In the genomic region with DNA sequence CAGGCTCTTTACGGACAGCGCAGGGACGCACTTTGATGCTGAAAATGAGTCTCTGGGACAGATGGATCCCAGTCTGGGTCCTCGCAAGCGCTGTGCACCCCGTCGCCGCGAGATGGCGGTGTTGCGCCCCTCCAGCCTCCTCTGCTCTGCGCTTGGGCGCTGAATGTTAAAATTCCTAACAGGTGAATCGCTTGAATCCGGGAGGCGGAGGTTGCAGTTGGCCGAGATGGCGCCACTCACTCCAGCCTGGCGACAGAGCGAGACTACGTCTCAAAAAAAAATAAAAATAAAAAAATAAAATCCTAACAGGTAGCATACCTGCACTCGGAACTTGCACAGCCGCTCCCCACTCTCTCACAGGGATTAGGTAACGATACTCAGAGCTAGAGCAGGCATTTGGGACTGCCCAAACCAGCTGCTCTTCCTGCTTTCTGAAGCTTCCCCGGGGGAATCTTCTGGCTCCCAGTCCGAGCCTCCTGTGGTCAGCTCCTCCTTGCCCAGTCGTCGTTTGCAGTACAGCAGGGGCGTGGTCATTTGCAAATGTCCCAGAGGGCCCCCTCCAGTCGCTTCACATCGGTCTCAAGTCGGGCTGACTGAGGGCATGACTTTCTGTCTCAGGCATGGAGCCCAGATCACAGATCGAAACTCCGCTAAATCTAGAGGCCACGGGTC, we compare ENCODE assay signal across 8 cellular contexts. TPM values are rescaled to one million over a fixed set of nuclear protein-coding genes. Genes with fewer than 3 reads are reported as not detected.
A peak's percentile ranks its signal among the peaks of the same experiment; 100 is the strongest.
DNase-seq lines count a peak whose midpoint lies in the region; ATAC-seq, FAIRE-seq and TF ChIP-seq lines count a peak whose summit lies in the region.

No MANE protein-coding gene starts in this region.

- DNase-seq in DMS 273 treated with DMSO at 0.1 percent for 48 hours (lab: John Stamatoyannopoulos, UW) (peak; percentile 38), H4 (ENCODE audit: low spot score) (peak; percentile 61), NCI-H524 (lab: John Stamatoyannopoulos, UW) (peak; percentile 58 to 80), endothelial cell of umbilical vein (ENCODE audit: low read depth, low spot score) (peak; percentile 54), lung microvascular endothelial cell (ENCODE audit: low read depth in 2 of 2) (peak; percentile 56 to 72)
- DNase-seq in activated CD8-positive, alpha-beta memory T cell treated with anti-CD3 and anti-CD28 coated beads for 48 hours (ENCODE audit: low read depth in 2 of 3, low spot score in 2 of 3): peak; percentile 30 to 67 (median 60)
- peak; percentile 29 for DNase-seq in stimulated activated CD8-positive, alpha-beta memory T cell treated with anti-CD3 and anti-CD28 coated beads, Interleukin-12 subunit alpha, Interleukin-12 subunit beta, amount 100 ng/mL, for 4 hours (ENCODE audit: low read depth)

- H3K9ac ChIP-seq in endothelial cell of umbilical vein (replicated peaks; ENCODE audit: extremely low read depth, insufficient read depth, low read length): no peak overlapping the region

- H2AFZ ChIP-seq in endothelial cell of umbilical vein (ENCODE audit: low read depth, low read length): no peak overlapping the region

- no peak overlapping the region for H3K27ac ChIP-seq in endothelial cell of umbilical vein (ENCODE audit: insufficient read depth, low read depth, low read length)

- peak; percentile 84 for FAIRE-seq in endothelial cell of umbilical vein (lab: Jason Lieb, UNC)

- H3K9me1 ChIP-seq in endothelial cell of umbilical vein (replicated peaks; ENCODE audit: control insufficient read depth, extremely low read depth, insufficient read depth, low read length): no peaks in the 10 kb centered on the region

- no peaks in the 10 kb centered on the region for H3K36me3 ChIP-seq in endothelial cell of umbilical vein (ENCODE audit: control insufficient read depth in 2 of 2, extremely low read depth in 1 of 2, insufficient read depth in 2 of 2, low read length in 2 of 2)

- no peaks in the 10 kb centered on the region for H3K79me2 ChIP-seq in endothelial cell of umbilical vein (ENCODE audit: control insufficient read depth, insufficient read depth, low read length)

- no peak for TF ChIP-seq POLR2A in endothelial cell of umbilical vein (IDR thresholded peaks at IDR 0.05; ENCODE audit: low read depth, low read length)

- POLR2A ChIA-PET in endothelial cell of umbilical vein (lab: Charles Lee): no interaction called here

- no peaks in the 10 kb centered on the region for H4K20me1 ChIP-seq in endothelial cell of umbilical vein (replicated peaks; ENCODE audit: control insufficient read depth, extremely low read depth, insufficient read depth, low read length)

- no peak overlapping the region for H3K4me3 ChIP-seq in endothelial cell of umbilical vein (replicated peaks in 1 of 3; ENCODE audit: insufficient read depth in 1 of 3, low read depth in 1 of 3, low read length in 3 of 3)

- H3K9me3 ChIP-seq in endothelial cell of umbilical vein (replicated peaks; ENCODE audit: control insufficient read depth, insufficient read depth, low read length): no peaks in the 10 kb centered on the region

- BruUV-seq in endothelial cell of umbilical vein (replicated peaks; lab: Mats Ljungman, UMichigan): no TSS peak

- CTCF ChIA-PET in endothelial cell of umbilical vein (lab: Charles Lee): interaction anchor here (0.8 to 3.1 kb wide), 14 partner anchors 9 to 260 kb away, joined by 3 to 14 read pairs (median 4); partner anchors contain the start of genes OSGIN1 and TAF1C

- peak; percentile 98 for TF ChIP-seq CTCF in endothelial cell of umbilical vein (IDR thresholded peaks at IDR 0.05; ENCODE audit: extremely low read depth in 1 of 2, insufficient read depth in 1 of 2, low read depth in 1 of 2, low read length in 2 of 2)

- ATAC-seq in GM21515 (IDR thresholded peaks at IDR 0.05; ENCODE audit: unreplicated experiment): no peak

- peaks cover 3% of the 10 kb centered on the region for H3K4me1 ChIP-seq in endothelial cell of umbilical vein (ENCODE audit: control insufficient read depth, extremely low read depth, insufficient read depth, low read length)

- intact Hi-C loops in endothelial cell of umbilical vein (cut with micrococcal nuclease): loop anchor here (1.0 to 2.0 kb wide), 3 partner anchors 26 to 135 kb away; partner anchors contain the start of gene OSGIN1

- dilution Hi-C loops in endothelial cell of umbilical vein (cut with MboI; ENCODE audit: extremely low pct_ligation_motif_present, low sequenced_read_pairs): no loop called here

- H3K4me2 ChIP-seq in endothelial cell of umbilical vein (ENCODE audit: insufficient read depth, low read length): peak overlapping the region; percentile 15

- H3K27me3 ChIP-seq in endothelial cell of umbilical vein (ENCODE audit: control insufficient read depth in 2 of 2, insufficient read depth in 2 of 2, low read length in 2 of 2): no peaks in the 10 kb centered on the region

TF ChIP-seq in endothelial cell of umbilical vein, 7 proteins besides CTCF, POLR2A, EP300 and RAD21:
- TF ChIP-seq GATA2 (IDR thresholded peaks at IDR 0.05; ENCODE audit: insufficient read depth, insufficient read length, low read depth, low read length) (no peak), EZH2 (IDR thresholded peaks at IDR 0.05; ENCODE audit: borderline replicate concordance, low read depth, low read length, severe bottlenecking) (no peak), FOS (IDR thresholded peaks at IDR 0.05; ENCODE audit: borderline replicate concordance, insufficient read depth, low read length) (no peak), MYC (IDR thresholded peaks at IDR 0.05; ENCODE audit: low read depth, low read length) (no peak), POLR2AphosphoS5 (IDR thresholded peaks at IDR 0.05; ENCODE audit: insufficient read depth, low read depth, low read length) (no peak), JUN (IDR thresholded peaks at IDR 0.05; ENCODE audit: borderline replicate concordance, insufficient read depth, insufficient read length, low read depth) (no peak), MAX (IDR thresholded peaks at IDR 0.05; ENCODE audit: insufficient read depth, insufficient read length) (no peak)
TF ChIP-seq in endothelial cell of umbilical vein: peak in this region for 0.

RNA-seq across cellular contexts. Expression of gene OSGIN1, which starts 26.2 kb away (rescaled TPM):
- total RNA-seq in H4 (2014; rRNA removed; shearing (Covaris generic)): 26.1 and 27.3 TPM in 2 replicates
- total RNA-seq in endothelial cell of umbilical vein (8.6 and 11.0 TPM in 2 replicates), lung microvascular endothelial cell (0.60 and 1.3 TPM in 2 replicates)
- 9.2 and 11.5 TPM in 2 replicates for polyA plus RNA-seq in endothelial cell of umbilical vein
- polyA plus RNA-seq in endothelial cell of umbilical vein (2011; cell fraction: cytosol; rRNA removed): 4.2 and 6.4 TPM in 2 replicates
- 4.6 and 4.9 TPM in 2 replicates for polyA plus RNA-seq in endothelial cell of umbilical vein (2011; cell fraction: nucleus; rRNA removed)
- 7.1 and 7.5 TPM in 2 replicates for polyA plus RNA-seq in endothelial cell of umbilical vein (2012)
- 1.3 and 2.3 TPM in 2 replicates for polyA minus RNA-seq in endothelial cell of umbilical vein
- 5.0 TPM for polyA minus RNA-seq in endothelial cell of umbilical vein (2011; cell fraction: cytosol; rRNA and poly(A)+ RNA removed)
- polyA minus RNA-seq in endothelial cell of umbilical vein (2011; cell fraction: nucleus; rRNA and poly(A)+ RNA removed): 3.1 and 6.3 TPM in 2 replicates

RNA-seq across cellular contexts. Expression of gene MLYCD, which starts 27.9 kb away (rescaled TPM):
- 1.4 and 1.7 TPM in 2 replicates for total RNA-seq in H4 (2014; rRNA removed; shearing (Covaris generic))
- total RNA-seq in endothelial cell of umbilical vein (2.8 and 3.4 TPM in 2 replicates), lung microvascular endothelial cell (1.7 and 3.6 TPM in 2 replicates)
- 1.9 and 2.0 TPM in 2 replicates for polyA plus RNA-seq in endothelial cell of umbilical vein
- polyA plus RNA-seq in endothelial cell of umbilical vein (2011; cell fraction: cytosol; rRNA removed): 1.2 and 1.5 TPM in 2 replicates
- 4.8 and 7.0 TPM in 2 replicates for polyA plus RNA-seq in endothelial cell of umbilical vein (2011; cell fraction: nucleus; rRNA removed)
- 1.3 and 1.5 TPM in 2 replicates for polyA plus RNA-seq in endothelial cell of umbilical vein (2012)
- 5.9 and 6.3 TPM in 2 replicates for polyA minus RNA-seq in endothelial cell of umbilical vein
- 0.41 TPM for polyA minus RNA-seq in endothelial cell of umbilical vein (2011; cell fraction: cytosol; rRNA and poly(A)+ RNA removed)
- polyA minus RNA-seq in endothelial cell of umbilical vein (2011; cell fraction: nucleus; rRNA and poly(A)+ RNA removed): 7.5 and 7.9 TPM in 2 replicates

RNA-seq across cellular contexts. Expression of gene NECAB2, which starts 41.2 kb away (rescaled TPM):
- 0.37 and 0.52 TPM in 2 replicates for total RNA-seq in H4 (2014; rRNA removed; shearing (Covaris generic))
- total RNA-seq in endothelial cell of umbilical vein: 0.31 TPM in 1 of 2 replicates, not detected in the other
- polyA plus RNA-seq in endothelial cell of umbilical vein: 0.21 and 0.26 TPM in 2 replicates
- 0.14 and 0.30 TPM in 2 replicates for polyA plus RNA-seq in endothelial cell of umbilical vein (2011; cell fraction: cytosol; rRNA removed)
- 0.60 and 0.66 TPM in 2 replicates for polyA plus RNA-seq in endothelial cell of umbilical vein (2011; cell fraction: nucleus; rRNA removed)
- 0.55 TPM in 1 of 2 replicates, not detected in the other for polyA plus RNA-seq in endothelial cell of umbilical vein (2012)
- 0.45 TPM in 1 of 2 replicates, not detected in the other for polyA minus RNA-seq in endothelial cell of umbilical vein
- polyA minus RNA-seq in endothelial cell of umbilical vein (2011; cell fraction: cytosol; rRNA and poly(A)+ RNA removed): not detected
- 0.67 TPM in 1 of 2 replicates, not detected in the other for polyA minus RNA-seq in endothelial cell of umbilical vein (2011; cell fraction: nucleus; rRNA and poly(A)+ RNA removed)
- not detected in 2 replicates for total RNA-seq in lung microvascular endothelial cell
